ENCODE assay signal across 8 cellular contexts in genomic region chr10:119250641-119251314, GRCh38. TPM values are rescaled to one million over a fixed set of nuclear protein-coding genes. Genes with fewer than 3 reads are reported as not detected.
DNase-seq lines count a peak whose midpoint lies in the region; TF ChIP-seq lines count a peak whose summit lies in the region.

No MANE protein-coding gene starts in this region.

- no peak for TF ChIP-seq EP300 in suprapubic skin (IDR thresholded peaks at IDR 0.05)

- intact Hi-C loops in adrenal gland (cut with DNase I) (no loop called here), CD14-positive monocyte (cut with micrococcal nuclease) (no loop called here)

- no peak for DNase-seq in activated T-cell treated with anti-CD3 and anti-CD28 coated beads, Interleukin-2, amount 50 U/mL, for 24 hours
- DNase-seq in activated T-cell treated with anti-CD3 and anti-CD28 coated beads, Interleukin-2, amount 50 U/mL, for 1 hour, result no peak
- DNase-seq in adrenal gland, result peak in 2 of 7 donors; percentile 37 to 41
- DNase-seq in hepatic stellate cell (ENCODE audit: low spot score), result peak; percentile 43
- DNase-seq in suprapubic skin (ENCODE audit: low spot score in 2 of 2), result no peak
- DNase-seq in ecto neural progenitor cell (ENCODE audit: low spot score), result no peak
- no peak for DNase-seq in NK-92 (lab: John Stamatoyannopoulos, UW; ENCODE audit: unreplicated experiment)
- DNase-seq in CD14-positive monocyte (ENCODE audit: low spot score), result no peak

- H3K4me3 Mint-ChIP-seq in activated T-cell treated with anti-CD3 and anti-CD28 coated beads, Interleukin-2, amount 50 U/mL, for 24 hours, result no peak overlapping the region
- no peak overlapping the region for H3K4me3 Mint-ChIP-seq in CD14-positive monocyte

- no peaks in the 10 kb centered on the region for H3K27me3 Mint-ChIP-seq in activated T-cell treated with anti-CD3 and anti-CD28 coated beads, Interleukin-2, amount 50 U/mL, for 24 hours
- H3K27me3 Mint-ChIP-seq in CD14-positive monocyte (ENCODE audit: low read depth in 3 of 3), result peaks cover 0 to 3% (median 2%) of the 10 kb centered on the region in 3 donors

- peaks cover 49% of the 10 kb centered on the region for H3K4me1 Mint-ChIP-seq in activated T-cell treated with anti-CD3 and anti-CD28 coated beads, Interleukin-2, amount 50 U/mL, for 24 hours (ENCODE audit: low read depth)
- H3K4me1 Mint-ChIP-seq in CD14-positive monocyte, result peaks cover 17% of the 10 kb centered on the region

- 30 to 43% (median 39%) methylated on average over 10 of the region's 10 CpGs for WGBS in adrenal gland, 4 donors
- WGBS in suprapubic skin, result 57% methylated on average over 10 of the region's 10 CpGs

- no peak overlapping the region for H3K4me3 ChIP-seq in adrenal gland
- no peak overlapping the region for H3K4me3 ChIP-seq in suprapubic skin

- H3K9me3 Mint-ChIP-seq in activated T-cell treated with anti-CD3 and anti-CD28 coated beads, Interleukin-2, amount 50 U/mL, for 24 hours, result no peaks in the 10 kb centered on the region
- H3K9me3 Mint-ChIP-seq in CD14-positive monocyte, result no peaks in the 10 kb centered on the region

- H3K27me3 ChIP-seq in adrenal gland (no peaks in the 10 kb centered on the region), suprapubic skin (no peaks in the 10 kb centered on the region)

- H3K4me1 ChIP-seq in adrenal gland (replicated peaks in 1 of 2) (peaks cover 31 to 62% of the 10 kb centered on the region in 2 donors), suprapubic skin (peaks cover 46% of the 10 kb centered on the region)

- H3K36me3 ChIP-seq in adrenal gland (replicated peaks in 1 of 2) (no peaks in the 10 kb centered on the region), suprapubic skin (no peaks in the 10 kb centered on the region)

- no peaks in the 10 kb centered on the region for H3K36me3 Mint-ChIP-seq in activated T-cell treated with anti-CD3 and anti-CD28 coated beads, Interleukin-2, amount 50 U/mL, for 24 hours (ENCODE audit: low read depth)
- peaks cover 4 to 14% of the 10 kb centered on the region in 2 donors for H3K36me3 Mint-ChIP-seq in CD14-positive monocyte

- H3K9me3 ChIP-seq in adrenal gland (replicated peaks in 1 of 3) (no peaks in the 10 kb centered on the region), suprapubic skin (no peaks in the 10 kb centered on the region)

- H3K27ac ChIP-seq in adrenal gland (peak overlapping the region; percentile 18 to 94 (median 63)), suprapubic skin (peak overlapping the region; percentile 49)

- TF ChIP-seq CTCF in adrenal gland (IDR thresholded peaks at IDR 0.05) (no peak), suprapubic skin (IDR thresholded peaks at IDR 0.05) (no peak), CD14-positive monocyte (IDR thresholded peaks at IDR 0.05) (no peak)

- H3K27ac Mint-ChIP-seq in activated T-cell treated with anti-CD3 and anti-CD28 coated beads, Interleukin-2, amount 50 U/mL, for 24 hours, result peak overlapping the region; percentile 53
- H3K27ac Mint-ChIP-seq in CD14-positive monocyte, result no peak overlapping the region

- TF ChIP-seq POLR2A in adrenal gland (IDR thresholded peaks at IDR 0.05) (no peak), suprapubic skin (IDR thresholded peaks at IDR 0.05) (no peak)

RNA-seq across cellular contexts. Expression of gene GRK5, which starts 43.4 kb away (rescaled TPM):
- 10 to 100 TPM; 13.8 to 96.4 (median 21.5) TPM for total RNA-seq in adrenal gland
- polyA plus RNA-seq in adrenal gland, result 10 to 100 TPM in 1 of 3 donors, 1 to 10 TPM in 2; 9.3 to 68.4 (median 9.8) TPM
- total RNA-seq in suprapubic skin, result 1 to 10 TPM; 4.8 to 9.0 (median 6.7) TPM
- polyA plus RNA-seq in CD14-positive monocyte, result 1 to 10 TPM; 1.2 to 2.8 TPM
